23 cellular contexts compared by ENCODE assay signal in the genomic region with DNA sequence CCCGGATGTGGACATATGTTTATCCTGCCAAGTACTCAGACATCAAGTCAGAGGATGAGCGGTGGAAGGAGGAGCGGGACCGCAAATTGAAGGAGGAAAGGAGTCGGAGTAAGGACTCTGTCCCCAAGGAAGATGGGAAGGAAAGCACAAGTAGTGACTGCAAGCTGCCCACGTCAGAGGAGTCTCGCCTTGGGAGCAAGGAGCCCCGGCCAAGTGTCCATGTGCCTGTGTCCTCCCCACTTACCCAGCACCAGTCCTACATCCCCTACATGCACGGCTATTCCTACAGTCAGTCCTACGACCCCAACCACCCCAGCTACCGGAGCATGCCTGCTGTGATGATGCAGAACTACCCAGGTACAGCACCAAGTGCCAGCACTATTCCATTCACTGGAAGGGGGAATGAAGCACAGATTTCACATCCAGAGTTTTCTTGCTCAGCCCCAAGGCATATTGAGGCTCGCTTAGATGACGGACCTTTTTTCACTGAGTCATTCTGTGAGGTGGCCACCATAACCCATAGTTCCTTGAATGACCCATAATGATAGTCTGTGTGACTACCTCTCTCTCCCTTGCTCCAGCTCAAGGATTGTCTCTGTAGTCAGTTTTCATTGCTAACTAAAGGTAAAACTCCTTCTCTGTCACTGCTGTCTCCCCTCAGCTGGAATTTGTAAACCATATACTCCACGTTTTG.
A peak's percentile ranks its signal among the peaks of the same experiment; 100 is the strongest.
DNase-seq lines count a peak whose midpoint lies in the region; ATAC-seq and TF ChIP-seq lines count a peak whose summit lies in the region.
"Had no signal": no experiment of that assay in that cellular context is flagged by ENCODE, and none has a peak within 500 bp of the region (broad histone marks: within the 10 kb centered on the region; RNA-seq: fewer than 3 reads in every experiment).

No MANE protein-coding gene starts in this region.

- no peak overlapping the region for H2AFZ ChIP-seq in GM23248

- no peak for DNase-seq in activated T-cell treated with anti-CD3 and anti-CD28 coated beads, Interleukin-2, amount 50 U/mL, for 24 hours
- no peak for DNase-seq in activated T-cell treated with anti-CD3 and anti-CD28 coated beads, Interleukin-2, amount 50 U/mL, for 48 hours
- DNase-seq in GM23248 = peak; percentile 58
- no peak for DNase-seq in endodermal cell
- peak; percentile 54 for DNase-seq in sigmoid colon
- no peak for DNase-seq in stimulated activated naive CD4-positive, alpha-beta T cell (lab: John Stamatoyannopoulos, UW)
- no peak for DNase-seq in hippocampal formation (lab: John Stamatoyannopoulos, UW)
- DNase-seq in sciatic nerve (ENCODE audit: low spot score) = no peak
- DNase-seq: ACHN; activated CD4-positive, alpha-beta T cell treated with anti-CD3 and anti-CD28 coated beads, Interleukin-2, amount 50 U/mL, for 1 hour; activated naive CD8-positive, alpha-beta T cell treated with anti-CD3 and anti-CD28 coated beads, Interleukin-2, amount 10 ng/mL, durations not matched to agents 7 days and 5 days; kidney; NCI-H1436; NCI-H510A; nucleus accumbens; stomach; T-cell had no signal

- H3K4me1 ChIP-seq in GM23248 (ENCODE audit: insufficient read depth) (no peaks in the 10 kb centered on the region), endodermal cell (ENCODE audit: control insufficient read depth, insufficient read depth, low read length) (no peaks in the 10 kb centered on the region), sigmoid colon (peaks cover 0 to 8% (median 2%) of the 10 kb centered on the region in 4 donors)

- no peaks in the 10 kb centered on the region for H3K27me3 ChIP-seq in GM23248 (replicated peaks; ENCODE audit: insufficient read depth)
- no peaks in the 10 kb centered on the region for H3K27me3 ChIP-seq in endodermal cell (ENCODE audit: control insufficient read depth, insufficient read depth, low read length, poor library complexity, severe bottlenecking)
- no peaks in the 10 kb centered on the region for H3K27me3 ChIP-seq in sigmoid colon
- H3K27me3 ChIP-seq: BLaER1 treated with 17β-estradiol and CSF1 and Interleukin-3, amounts not matched to agents 10 nM and 100 nM; esophagus muscularis mucosa; gastroesophageal sphincter; stomach; tibial nerve had no signal

- no peak overlapping the region for H3K4me2 ChIP-seq in GM23248 (ENCODE audit: unreplicated experiment)
- H3K4me2 ChIP-seq: BLaER1 treated with 17β-estradiol and CSF1 and Interleukin-3, amounts not matched to agents 10 nM and 100 nM; smooth muscle cell had no signal

- no peaks in the 10 kb centered on the region for H3K27me3 Mint-ChIP-seq in activated T-cell treated with anti-CD3 and anti-CD28 coated beads, Interleukin-2, amount 50 U/mL, for 24 hours
- no peaks in the 10 kb centered on the region for H3K27me3 Mint-ChIP-seq in endodermal cell (ENCODE audit: insufficient read depth)
- H3K27me3 Mint-ChIP-seq: activated naive CD8-positive, alpha-beta T cell treated with anti-CD3 and anti-CD28 coated beads, Interleukin-2, amount 10 ng/mL, durations not matched to agents 7 days and 5 days; T-cell had no signal

- H3K9me3 Mint-ChIP-seq in activated T-cell treated with anti-CD3 and anti-CD28 coated beads, Interleukin-2, amount 50 U/mL, for 24 hours = no peaks in the 10 kb centered on the region
- H3K9me3 Mint-ChIP-seq in endodermal cell = no peaks in the 10 kb centered on the region
- H3K9me3 Mint-ChIP-seq: activated naive CD8-positive, alpha-beta T cell treated with anti-CD3 and anti-CD28 coated beads, Interleukin-2, amount 10 ng/mL, durations not matched to agents 7 days and 5 days; T-cell had no signal

- WGBS in GM23248 (ENCODE audit: low coverage in 1 of 2, low lambda C conversion rate in 2 of 2, missing lambda C conversion rate in 2 of 2), 2 experiments = 77 to 78% methylated on average over 12 to 14 of the region's 14 CpGs
- 90 to 94% methylated on average over 11 to 14 of the region's 14 CpGs for WGBS in endodermal cell (ENCODE audit: insufficient coverage in 1 of 2, insufficient read length in 1 of 2), 2 experiments
- 90% methylated on average over 14 of the region's 14 CpGs for WGBS in sigmoid colon, 2 donors

- peaks cover 11% of the 10 kb centered on the region; the same call in 1 of the 2 replicates for H3K36me3 ChIP-seq in GM23248 (ENCODE audit: low read depth)
- H3K36me3 ChIP-seq in endodermal cell (ENCODE audit: control insufficient read depth, insufficient read depth, low read length) = peaks cover 93% of the 10 kb centered on the region
- peaks cover 38 to 82% (median 46%) of the 10 kb centered on the region in 4 donors for H3K36me3 ChIP-seq in sigmoid colon

- H3K79me2 ChIP-seq in GM23248 (ENCODE audit: insufficient read depth) = no peaks in the 10 kb centered on the region

- H3K36me3 Mint-ChIP-seq in activated T-cell treated with anti-CD3 and anti-CD28 coated beads, Interleukin-2, amount 50 U/mL, for 24 hours (ENCODE audit: low read depth) = peaks cover 89% of the 10 kb centered on the region
- H3K36me3 Mint-ChIP-seq in endodermal cell (ENCODE audit: low read depth) = peaks cover 81% of the 10 kb centered on the region

- no peak for TF ChIP-seq CTCF in endodermal cell (conservative IDR thresholded peaks at IDR 0.05)
- TF ChIP-seq CTCF in sigmoid colon (IDR thresholded peaks at IDR 0.05) = no peak

- in situ Hi-C loops in GM23248 (cut with MboI) = no loop called here

- H3K27ac Mint-ChIP-seq in activated T-cell treated with anti-CD3 and anti-CD28 coated beads, Interleukin-2, amount 50 U/mL, for 24 hours = peak overlapping the region; percentile 32
- H3K27ac Mint-ChIP-seq in endodermal cell = peak overlapping the region; percentile 1
- H3K27ac Mint-ChIP-seq: activated naive CD8-positive, alpha-beta T cell treated with anti-CD3 and anti-CD28 coated beads, Interleukin-2, amount 10 ng/mL, durations not matched to agents 7 days and 5 days had no signal

- H3K27ac ChIP-seq in GM23248 = peak overlapping the region; percentile 12; the same call in 1 of the 2 replicates
- H3K27ac ChIP-seq in endodermal cell (ENCODE audit: low read depth, low read length) = no peak overlapping the region
- H3K27ac ChIP-seq in sigmoid colon = no peak overlapping the region
- H3K27ac ChIP-seq: BLaER1 treated with 17β-estradiol and CSF1 and Interleukin-3, amounts not matched to agents 10 nM and 100 nM; esophagus muscularis mucosa; gastroesophageal sphincter; stomach; tibial nerve had no signal

- H3K9ac ChIP-seq in GM23248 = no peak overlapping the region
- H3K9ac ChIP-seq in endodermal cell (ENCODE audit: extremely low read depth, low read length, poor library complexity, severe bottlenecking) = no peak overlapping the region
- H3K9ac ChIP-seq: BLaER1 treated with 17β-estradiol and CSF1 and Interleukin-3, amounts not matched to agents 10 nM and 100 nM had no signal

- no peak overlapping the region for H3K4me3 ChIP-seq in GM23248
- H3K4me3 ChIP-seq in endodermal cell (ENCODE audit: low read length) = no peak overlapping the region
- no peak overlapping the region for H3K4me3 ChIP-seq in sigmoid colon
- H3K4me3 ChIP-seq: BLaER1 treated with 17β-estradiol and CSF1 and Interleukin-3, amounts not matched to agents 10 nM and 100 nM; esophagus muscularis mucosa; gastroesophageal sphincter; smooth muscle cell; stomach; tibial nerve had no signal

- no peaks in the 10 kb centered on the region for H3K9me3 ChIP-seq in GM23248 (ENCODE audit: low read depth)
- no peaks in the 10 kb centered on the region for H3K9me3 ChIP-seq in endodermal cell (ENCODE audit: control insufficient read depth, low read length)
- no peaks in the 10 kb centered on the region for H3K9me3 ChIP-seq in sigmoid colon
- H3K9me3 ChIP-seq: BLaER1 treated with 17β-estradiol and CSF1 and Interleukin-3, amounts not matched to agents 10 nM and 100 nM; esophagus muscularis mucosa; gastroesophageal sphincter; stomach; tibial nerve had no signal

- ATAC-seq in sciatic nerve = no peak
- ATAC-seq: gastroesophageal sphincter, HepG2, T-cell had no signal

- H3K4me1 Mint-ChIP-seq in activated T-cell treated with anti-CD3 and anti-CD28 coated beads, Interleukin-2, amount 50 U/mL, for 24 hours (ENCODE audit: low read depth) = peaks cover 3% of the 10 kb centered on the region
- H3K4me1 Mint-ChIP-seq in endodermal cell = peaks cover 4% of the 10 kb centered on the region
- H3K4me1 Mint-ChIP-seq: T-cell had no signal

- no peaks in the 10 kb centered on the region; the same call in 1 of the 2 replicates for H3F3A ChIP-seq in GM23248 (ENCODE audit: insufficient read depth)

- no peaks in the 10 kb centered on the region; the same call in 1 of the 2 replicates for H4K20me1 ChIP-seq in GM23248 (ENCODE audit: insufficient read depth)

- intact Hi-C loops in sigmoid colon (cut with DNase I) = no loop called here
- intact Hi-C loops in sciatic nerve (cut with DNase I) = no loop called here

- H3K4me3 Mint-ChIP-seq in activated T-cell treated with anti-CD3 and anti-CD28 coated beads, Interleukin-2, amount 50 U/mL, for 24 hours = no peak overlapping the region
- H3K4me3 Mint-ChIP-seq in endodermal cell = no peak overlapping the region
- H3K4me3 Mint-ChIP-seq: activated naive CD8-positive, alpha-beta T cell treated with anti-CD3 and anti-CD28 coated beads, Interleukin-2, amount 10 ng/mL, durations not matched to agents 7 days and 5 days; T-cell had no signal

- TF ChIP-seq POLR2A in sigmoid colon (IDR thresholded peaks at IDR 0.05) = no peak

- no peaks in the 10 kb centered on the region for H3K9me2 ChIP-seq in GM23248 (ENCODE audit: insufficient read depth)

- TF ChIP-seq EP300 in sigmoid colon (IDR thresholded peaks at IDR 0.05) = no peak

Comparison
In these comparisons a context has a peak if more than half of its experiments do, and no peak if none do; other contexts are left out.
1. DNase-seq: peak in GM23248 (single experiment) and sigmoid colon (single experiment); none in activated T-cell treated with anti-CD3 and anti-CD28 coated beads, Interleukin-2, amount 50 U/mL, for 24 hours (single experiment), activated T-cell treated with anti-CD3 and anti-CD28 coated beads, Interleukin-2, amount 50 U/mL, for 48 hours (0 of 2), endodermal cell (single experiment), stimulated activated naive CD4-positive, alpha-beta T cell (0 of 6), hippocampal formation (0 of 2) and sciatic nerve (single experiment).